ENCODE assay signal across 18 cellular contexts in the genomic region with DNA sequence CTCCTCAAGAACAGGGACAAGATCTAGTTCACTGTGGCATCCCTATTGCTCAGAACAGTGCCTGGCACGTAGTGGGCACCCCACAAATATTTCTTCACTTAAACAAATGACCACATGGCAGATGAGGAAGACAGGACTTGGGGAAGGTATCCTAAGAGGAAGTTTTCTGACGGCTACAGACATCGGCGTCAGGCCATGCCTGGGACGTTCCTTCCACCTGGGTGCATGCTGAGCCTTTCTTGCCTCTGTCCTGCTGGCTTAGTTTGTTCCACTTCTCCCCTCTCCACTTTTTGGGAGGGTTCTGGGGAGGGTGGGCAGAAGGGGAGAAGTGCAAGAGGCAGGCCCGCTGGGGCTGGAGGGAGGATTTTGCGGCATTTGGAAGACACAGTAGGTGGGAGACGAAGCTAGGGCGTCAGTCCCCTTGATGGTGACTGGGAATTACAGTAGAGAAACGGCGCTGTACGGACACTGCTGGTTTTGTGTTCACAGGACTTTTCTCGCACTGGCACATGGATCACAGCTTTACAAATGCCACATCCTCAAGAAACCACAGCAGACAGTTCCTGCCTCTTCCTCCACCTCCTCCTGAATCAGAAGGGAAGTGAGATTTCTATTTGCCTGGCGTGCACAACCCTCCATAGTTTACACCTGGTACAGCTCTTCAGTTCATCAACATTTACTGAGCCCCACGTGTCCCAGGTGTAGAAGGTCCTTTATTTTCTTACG.
DNase-seq lines count a peak whose midpoint lies in the region; ATAC-seq and TF ChIP-seq lines count a peak whose summit lies in the region.
"Had no signal": no experiment of that assay in that cellular context is flagged by ENCODE, and none has a peak within 500 bp of the region (broad histone marks: within the 10 kb centered on the region; RNA-seq: fewer than 3 reads in every experiment).

No MANE protein-coding gene starts in this region.

- intact Hi-C loops in IMR-90 (cut with micrococcal nuclease): loop anchor here (10.0 kb wide), 1 partner anchor 913 kb away; the partner anchor contains the start of gene BOD1
- intact Hi-C loops in Caco-2 (cut with micrococcal nuclease; ENCODE audit: unreplicated experiment): no loop called here

- TF ChIP-seq CTCF in IMR-90 (conservative IDR thresholded peaks at IDR 0.05; ENCODE audit: low read depth, low read length): no peak
- no peak for TF ChIP-seq CTCF in Caco-2 (IDR thresholded peaks at IDR 0.05; ENCODE audit: insufficient read depth in 1 of 2, low read depth in 1 of 2, low read length in 1 of 2, severe bottlenecking in 1 of 2, unreplicated experiment in 1 of 2)

- H4K91ac ChIP-seq in IMR-90 (ENCODE audit: insufficient read depth, low read depth, low read length): no peak overlapping the region

- CTCF ChIA-PET in IMR-90 (lab: Yijun Ruan, JAX): interaction anchor here (0.7 kb wide), 1 partner anchor 222 kb away, joined by 3 read pairs; no protein-coding TSS in a partner anchor
- CTCF ChIA-PET in Caco-2 (lab: Charles Lee): no interaction called here

- H2AFZ ChIP-seq in IMR-90 (replicated peaks; ENCODE audit: low read length, poor library complexity): no peak overlapping the region
- H2AFZ ChIP-seq: parathyroid adenoma had no signal

- WGBS in IMR-90 (ENCODE audit: extremely low coverage in 2 of 2, insufficient read length in 1 of 2), 2 experiments: 81% methylated on average over 5 of the region's 16 CpGs; no CpG with 5 or more reads in 1 of the 2 experiments

- H2BK120ac ChIP-seq in IMR-90 (ENCODE audit: low read depth, low read length): no peak overlapping the region

- H3K36me3 ChIP-seq in BLaER1 treated with 17β-estradiol and CSF1 and Interleukin-3, amounts not matched to agents 10 nM and 100 nM: no peaks in the 10 kb centered on the region
- H3K36me3 ChIP-seq in IMR-90 (ENCODE audit: control insufficient read depth, insufficient read depth, low read length): no peaks in the 10 kb centered on the region
- no peaks in the 10 kb centered on the region for H3K36me3 ChIP-seq in Caco-2 (ENCODE audit: control insufficient read depth, insufficient read depth, low read length)
- H3K36me3 ChIP-seq in SJCRH30: no peaks in the 10 kb centered on the region
- H3K36me3 ChIP-seq: SJSA1 had no signal

- no peaks in the 10 kb centered on the region for H3K27me3 Mint-ChIP-seq in Caco-2 (ENCODE audit: insufficient read depth, unreplicated experiment)

- no peak overlapping the region for H3K18ac ChIP-seq in IMR-90 (ENCODE audit: low read depth, low read length)

- ATAC-seq in IMR-90 (ENCODE audit: low read depth): no peak
- no peak for ATAC-seq in stimulated activated effector memory CD8-positive, alpha-beta T cell treated with anti-CD3 and anti-CD28 coated beads, Interleukin-12 subunit alpha, Interleukin-12 subunit beta, amount 100 ng/mL, for 72 hours

- dilution Hi-C loops in IMR-90 (cut with HindIII; ENCODE audit: low sequenced_read_pairs, unreplicated experiment): no loop called here

- no peak overlapping the region for H3K4me3 Mint-ChIP-seq in stimulated activated effector memory CD8-positive, alpha-beta T cell treated with anti-CD3 and anti-CD28 coated beads, Interleukin-12 subunit alpha, Interleukin-12 subunit beta, amount 100 ng/mL, for 72 hours
- H3K4me3 Mint-ChIP-seq in Caco-2 (ENCODE audit: unreplicated experiment): no peak overlapping the region
- H3K4me3 Mint-ChIP-seq: activated CD4-positive, alpha-beta T cell treated with anti-CD3 and anti-CD28 coated beads, Interleukin-2, amount 10 ng/mL, durations not matched to agents 7 days and 5 days had no signal

- H2BK20ac ChIP-seq in IMR-90 (ENCODE audit: low read depth, low read length): no peak overlapping the region

- no peaks in the 10 kb centered on the region for H3K9me3 Mint-ChIP-seq in stimulated activated effector memory CD8-positive, alpha-beta T cell treated with anti-CD3 and anti-CD28 coated beads, Interleukin-12 subunit alpha, Interleukin-12 subunit beta, amount 100 ng/mL, for 72 hours
- no peaks in the 10 kb centered on the region for H3K9me3 Mint-ChIP-seq in Caco-2 (ENCODE audit: unreplicated experiment)
- H3K9me3 Mint-ChIP-seq: activated CD4-positive, alpha-beta T cell treated with anti-CD3 and anti-CD28 coated beads, Interleukin-2, amount 10 ng/mL, durations not matched to agents 7 days and 5 days had no signal

- no peaks in the 10 kb centered on the region for H3K27me3 ChIP-seq in BLaER1 treated with 17β-estradiol and CSF1 and Interleukin-3, amounts not matched to agents 10 nM and 100 nM
- H3K27me3 ChIP-seq in IMR-90 (ENCODE audit: control insufficient read depth, insufficient read depth, low read length): peaks cover 36% of the 10 kb centered on the region
- no peaks in the 10 kb centered on the region for H3K27me3 ChIP-seq in Caco-2 (replicated peaks; ENCODE audit: control insufficient read depth, insufficient read depth, low read length)
- no peaks in the 10 kb centered on the region for H3K27me3 ChIP-seq in SJCRH30

- H2AK9ac ChIP-seq in IMR-90 (replicated peaks; ENCODE audit: low read depth, low read length, poor library complexity): peak overlapping the region; percentile 37

- no peaks in the 10 kb centered on the region for H3K79me1 ChIP-seq in IMR-90 (ENCODE audit: low read depth in 1 of 2, low read length in 2 of 2)

- DNase-seq in IMR-90: no peak
- peak; percentile 15 for DNase-seq in SIG-M5 (lab: John Stamatoyannopoulos, UW)
- peak; percentile 52 for DNase-seq in medulla oblongata (ENCODE audit: extremely low spot score)
- DNase-seq in stimulated activated effector memory CD8-positive, alpha-beta T cell treated with anti-CD3 and anti-CD28 coated beads, Interleukin-12 subunit alpha, Interleukin-12 subunit beta, amount 100 ng/mL, for 72 hours (ENCODE audit: low spot score in 2 of 2): no peak
- no peak for DNase-seq in Caco-2
- no peak for DNase-seq in NCI-H146 treated with DMSO at 0.1 percent for 48 hours (lab: John Stamatoyannopoulos, UW; ENCODE audit: unreplicated experiment)
- no peak for DNase-seq in SJCRH30
- DNase-seq: activated CD4-positive, alpha-beta T cell treated with anti-CD3 and anti-CD28 coated beads, Interleukin-2, amount 10 ng/mL, durations not matched to agents 7 days and 5 days; activated T-cell treated with anti-CD3 and anti-CD28 coated beads, Interleukin-2, amount 50 U/mL, for 1 hour; effector memory CD4-positive, alpha-beta T cell; left colon; NCI-H2107; small intestine; stimulated activated naive CD4-positive, alpha-beta T cell treated with Interleukin-2 at 50 U/mL for 16 hours; trophoblast cell had no signal

- peaks cover 26% of the 10 kb centered on the region for H3K4me1 Mint-ChIP-seq in stimulated activated effector memory CD8-positive, alpha-beta T cell treated with anti-CD3 and anti-CD28 coated beads, Interleukin-12 subunit alpha, Interleukin-12 subunit beta, amount 100 ng/mL, for 72 hours
- H3K4me1 Mint-ChIP-seq in Caco-2 (ENCODE audit: low read depth, unreplicated experiment): peaks cover 11% of the 10 kb centered on the region

- H3K4me2 ChIP-seq in BLaER1 treated with 17β-estradiol and CSF1 and Interleukin-3, amounts not matched to agents 10 nM and 100 nM: peak overlapping the region; percentile 70 to 88 (median 78)
- no peak overlapping the region for H3K4me2 ChIP-seq in IMR-90 (ENCODE audit: low read depth, low read length)

- H3K27ac ChIP-seq in BLaER1 treated with 17β-estradiol and CSF1 and Interleukin-3, amounts not matched to agents 10 nM and 100 nM: peak overlapping the region in 9 of 11 experiments; percentile 6 to 80 (median 71); a peak in 17 of 22 replicates
- H3K27ac ChIP-seq in IMR-90 (ENCODE audit: insufficient read depth, low read length) (no peak overlapping the region), SJCRH30 (no peak overlapping the region)
- H3K27ac ChIP-seq: parathyroid adenoma, SJSA1 had no signal

- no peak for TF ChIP-seq RAD21 in IMR-90 (IDR thresholded peaks at IDR 0.05; ENCODE audit: low read length)

- H3K9me1 ChIP-seq in IMR-90 (ENCODE audit: insufficient read depth, low read length): no peaks in the 10 kb centered on the region

- H4K5ac ChIP-seq in IMR-90 (ENCODE audit: low read depth, low read length): no peak overlapping the region

- no peak overlapping the region for H3K23ac ChIP-seq in IMR-90 (ENCODE audit: low read depth, low read length)

- TF ChIP-seq POLR2A in IMR-90 (IDR thresholded peaks at IDR 0.05; ENCODE audit: low read depth, low read length): no peak

- POLR2A ChIA-PET in IMR-90 (lab: Charles Lee; ENCODE audit: unreplicated experiment): no interaction called here
- POLR2A ChIA-PET in Caco-2 (lab: Charles Lee): no interaction called here

- in situ Hi-C loops in IMR-90 (cut with MboI; ENCODE audit: low sequenced_read_pairs): loop anchor here (10.0 to 25.0 kb wide), 3 partner anchors 443 to 886 kb away; partner anchors contain the start of gene BNIP1

- H2BK5ac ChIP-seq in IMR-90 (ENCODE audit: low read depth, low read length, poor library complexity, severe bottlenecking): no peak overlapping the region

- H3K9ac ChIP-seq in BLaER1 treated with 17β-estradiol and CSF1 and Interleukin-3, amounts not matched to agents 10 nM and 100 nM: peak overlapping the region in 10 of 11 experiments; percentile 19 to 77 (median 60); a peak in 19 of 22 replicates
- H3K9ac ChIP-seq in IMR-90 (ENCODE audit: low read depth, low read length): no peak overlapping the region
- H3K9ac ChIP-seq: parathyroid adenoma had no signal

- no peaks in the 10 kb centered on the region for H3K9me3 ChIP-seq in BLaER1 treated with 17β-estradiol and CSF1 and Interleukin-3, amounts not matched to agents 10 nM and 100 nM (replicated peaks in 1 of 11)
- no peaks in the 10 kb centered on the region for H3K9me3 ChIP-seq in IMR-90 (ENCODE audit: control insufficient read depth, insufficient read depth, low read length)
- no peaks in the 10 kb centered on the region for H3K9me3 ChIP-seq in Caco-2
- no peaks in the 10 kb centered on the region for H3K9me3 ChIP-seq in SJCRH30 (replicated peaks)

- H3K27ac Mint-ChIP-seq in stimulated activated effector memory CD8-positive, alpha-beta T cell treated with anti-CD3 and anti-CD28 coated beads, Interleukin-12 subunit alpha, Interleukin-12 subunit beta, amount 100 ng/mL, for 72 hours: no peak overlapping the region
- H3K27ac Mint-ChIP-seq in Caco-2 (ENCODE audit: unreplicated experiment): no peak overlapping the region
- H3K27ac Mint-ChIP-seq: activated CD4-positive, alpha-beta T cell treated with anti-CD3 and anti-CD28 coated beads, Interleukin-2, amount 10 ng/mL, durations not matched to agents 7 days and 5 days had no signal

- H4K8ac ChIP-seq in IMR-90 (ENCODE audit: low read depth in 2 of 2, low read length in 2 of 2): no peak overlapping the region

- no peaks in the 10 kb centered on the region for H4K20me1 ChIP-seq in BLaER1 treated with 17β-estradiol and CSF1 and Interleukin-3, amounts not matched to agents 10 nM and 100 nM
- H4K20me1 ChIP-seq in IMR-90 (ENCODE audit: insufficient read depth, low read length): no peaks in the 10 kb centered on the region

- no peak overlapping the region for H3K4ac ChIP-seq in IMR-90 (ENCODE audit: low read depth, low read length)

- H2AK5ac ChIP-seq in IMR-90 (ENCODE audit: low read depth, low read length): no peak overlapping the region

- H2BK15ac ChIP-seq in IMR-90 (ENCODE audit: low read depth, low read length): no peak overlapping the region

- no peak overlapping the region for H3K14ac ChIP-seq in IMR-90 (replicated peaks; ENCODE audit: low read depth, low read length)

- BruUV-seq in IMR-90 (replicated peaks; lab: Mats Ljungman, UMichigan) (no TSS peak), Caco-2 (replicated peaks; lab: Mats Ljungman, UMichigan) (no TSS peak)

- H3K56ac ChIP-seq in IMR-90 (ENCODE audit: extremely low read depth, insufficient read depth, low read length): no peak overlapping the region

- H3K36me3 Mint-ChIP-seq in stimulated activated effector memory CD8-positive, alpha-beta T cell treated with anti-CD3 and anti-CD28 coated beads, Interleukin-12 subunit alpha, Interleukin-12 subunit beta, amount 100 ng/mL, for 72 hours: no peaks in the 10 kb centered on the region
- H3K36me3 Mint-ChIP-seq in Caco-2 (ENCODE audit: insufficient read depth, unreplicated experiment): peaks cover 8% of the 10 kb centered on the region

- peaks cover 28 to 65% (median 54%) of the 10 kb centered on the region in 10 experiments for H3K4me1 ChIP-seq in BLaER1 treated with 17β-estradiol and CSF1 and Interleukin-3, amounts not matched to agents 10 nM and 100 nM
- H3K4me1 ChIP-seq in IMR-90 (ENCODE audit: control insufficient read depth, insufficient read depth, low read length): peaks cover 2% of the 10 kb centered on the region; the same call in 1 of the 2 replicates
- H3K4me1 ChIP-seq in Caco-2: peaks cover 10% of the 10 kb centered on the region
- peaks cover 14% of the 10 kb centered on the region for H3K4me1 ChIP-seq in SJCRH30
- H3K4me1 ChIP-seq: parathyroid adenoma had no signal

- H3K4me3 ChIP-seq in BLaER1 treated with 17β-estradiol and CSF1 and Interleukin-3, amounts not matched to agents 10 nM and 100 nM: peak overlapping the region in 7 of 10 experiments; percentile 2 to 48 (median 34); a peak in 8 of 20 replicates
- no peak overlapping the region for H3K4me3 ChIP-seq in IMR-90 (ENCODE audit: insufficient read depth, low read depth, low read length)
- no peak overlapping the region for H3K4me3 ChIP-seq in Caco-2 (ENCODE audit: low read depth, low read length)
- H3K4me3 ChIP-seq in SJCRH30: no peak overlapping the region
- H3K4me3 ChIP-seq: SJSA1 had no signal

Comparison
In these comparisons a context has a peak if more than half of its experiments do, and no peak if none do; other contexts are left out.
1. H3K27ac ChIP-seq: peak in BLaER1 treated with 17β-estradiol and CSF1 and Interleukin-3, amounts not matched to agents 10 nM and 100 nM (9 of 11); none in IMR-90 (single experiment) and SJCRH30 (single experiment).
2. H3K4me3 ChIP-seq: peak in BLaER1 treated with 17β-estradiol and CSF1 and Interleukin-3, amounts not matched to agents 10 nM and 100 nM (7 of 10); none in IMR-90 (single experiment), Caco-2 (single experiment) and SJCRH30 (single experiment).
3. DNase-seq: peak in SIG-M5 (single experiment) and medulla oblongata (single experiment); none in IMR-90 (single experiment), stimulated activated effector memory CD8-positive, alpha-beta T cell treated with anti-CD3 and anti-CD28 coated beads, Interleukin-12 subunit alpha, Interleukin-12 subunit beta, amount 100 ng/mL, for 72 hours (0 of 2), Caco-2 (0 of 2), NCI-H146 treated with DMSO at 0.1 percent for 48 hours (single experiment) and SJCRH30 (0 of 2).